ENCODE assay signal across 30 cellular contexts in genomic region chr17:33046361-33047255, GRCh38. TPM values are rescaled to one million over a fixed set of nuclear protein-coding genes. Genes with fewer than 3 reads are reported as not detected.
"Had no signal": no experiment of that assay in that cellular context is flagged by ENCODE, and none has a peak within 500 bp of the region (broad histone marks: within the 10 kb centered on the region; RNA-seq: fewer than 3 reads in every experiment).

No MANE protein-coding gene starts in this region.

- ATAC-seq: activated CD4-positive, CD25-positive, alpha-beta regulatory T cell treated with anti-CD3 and anti-CD28 coated beads, Interleukin-2, amount 50 U/mL, for 24 hours; activated naive CD8-positive, alpha-beta T cell treated with anti-CD3 and anti-CD28 coated beads, Interleukin-2, amount 50 U/mL, for 24 hours; activated T-cell treated with anti-CD3 and anti-CD28 coated beads, Interleukin-2, amount 50 U/mL, for 4 hours; activated T-helper 17 cell treated with anti-CD3 and anti-CD28 coated beads, Interleukin-2, amount 50 U/mL, for 72 hours; esophagus mucosa; heart right ventricle; naive thymus-derived CD4-positive, alpha-beta T cell; right lobe of liver; stimulated activated naive CD8-positive, alpha-beta T cell treated with anti-CD3 and anti-CD28 coated beads, Interleukin-15, Interleukin-2, amounts not matched to agents 100 U/mL and 50 U/mL, for 24 hours had no signal

- H3K27ac Mint-ChIP-seq: activated naive CD4-positive, alpha-beta T cell treated with anti-CD3 and anti-CD28 coated beads, Interleukin-2, amount 50 U/mL, for 24 hours; activated naive CD8-positive, alpha-beta T cell treated with anti-CD3 and anti-CD28 coated beads, Interleukin-2, amount 50 U/mL, for 24 hours; activated T-helper 17 cell treated with anti-CD3 and anti-CD28 coated beads, Interleukin-2, amount 50 U/mL, for 72 hours; mesothelial cell of epicardium; naive thymus-derived CD4-positive, alpha-beta T cell; T-helper 1 cell treated with Interleukin-12 subunit alpha and Interleukin-12 subunit beta and Interleukin-4 antibody, amounts not matched to agents 30 μg/mL and 1 μg/mL, for 36 hours had no signal

- H3K36me3 Mint-ChIP-seq: activated naive CD4-positive, alpha-beta T cell treated with anti-CD3 and anti-CD28 coated beads, Interleukin-2, amount 50 U/mL, for 24 hours; mesothelial cell of epicardium; naive thymus-derived CD4-positive, alpha-beta T cell had no signal

- H3K4me3 Mint-ChIP-seq: activated naive CD4-positive, alpha-beta T cell treated with anti-CD3 and anti-CD28 coated beads, Interleukin-2, amount 50 U/mL, for 24 hours; activated naive CD8-positive, alpha-beta T cell treated with anti-CD3 and anti-CD28 coated beads, Interleukin-2, amount 50 U/mL, for 24 hours; activated T-cell treated with anti-CD3 and anti-CD28 coated beads, Interleukin-2, amount 50 U/mL, for 4 hours; activated T-helper 17 cell treated with anti-CD3 and anti-CD28 coated beads, Interleukin-2, amount 50 U/mL, for 72 hours; mesothelial cell of epicardium; naive thymus-derived CD4-positive, alpha-beta T cell; T-helper 1 cell treated with Interleukin-12 subunit alpha and Interleukin-12 subunit beta and Interleukin-4 antibody, amounts not matched to agents 30 μg/mL and 1 μg/mL, for 36 hours had no signal

- DNase-seq: activated CD4-positive, alpha-beta T cell treated with anti-CD3 and anti-CD28 coated beads for 48 hours; activated CD4-positive, alpha-beta T cell treated with anti-CD3 and anti-CD28 coated beads, Interleukin-2, amount 50 U/mL, for 48 hours; activated naive CD8-positive, alpha-beta T cell treated with anti-CD3 and anti-CD28 coated beads, Interleukin-2, amount 50 U/mL, for 24 hours; activated T-cell treated with anti-CD3 and anti-CD28 coated beads, Interleukin-2, amount 50 U/mL, for 4 hours; amygdala; caudate nucleus; cortex of kidney; foreskin melanocyte; heart right ventricle; naive thymus-derived CD4-positive, alpha-beta T cell; right lobe of liver; stimulated activated CD4-positive, alpha-beta T cell treated with anti-CD3 and anti-CD28 coated beads, Interleukin-2, amount 100 ng/mL, for 48 hours; stimulated activated naive CD8-positive, alpha-beta T cell treated with anti-CD3 and anti-CD28 coated beads, Interleukin-15, Interleukin-2, amounts not matched to agents 100 U/mL and 50 U/mL, for 24 hours; SW 1271; T-helper 9 cell; testis; transverse colon had no signal

- H3K4me1 Mint-ChIP-seq: activated naive CD4-positive, alpha-beta T cell treated with anti-CD3 and anti-CD28 coated beads, Interleukin-2, amount 50 U/mL, for 24 hours; activated naive CD8-positive, alpha-beta T cell treated with anti-CD3 and anti-CD28 coated beads, Interleukin-2, amount 50 U/mL, for 24 hours; activated T-helper 17 cell treated with anti-CD3 and anti-CD28 coated beads, Interleukin-2, amount 50 U/mL, for 72 hours; mesothelial cell of epicardium; naive thymus-derived CD4-positive, alpha-beta T cell had no signal

- H3K4me3 ChIP-seq: heart right ventricle, right lobe of liver, testis, transverse colon had no signal

- H3K9me3 Mint-ChIP-seq: activated naive CD4-positive, alpha-beta T cell treated with anti-CD3 and anti-CD28 coated beads, Interleukin-2, amount 50 U/mL, for 24 hours; activated naive CD8-positive, alpha-beta T cell treated with anti-CD3 and anti-CD28 coated beads, Interleukin-2, amount 50 U/mL, for 24 hours; activated T-cell treated with anti-CD3 and anti-CD28 coated beads, Interleukin-2, amount 50 U/mL, for 4 hours; activated T-helper 17 cell treated with anti-CD3 and anti-CD28 coated beads, Interleukin-2, amount 50 U/mL, for 72 hours; mesothelial cell of epicardium; T-helper 1 cell treated with Interleukin-12 subunit alpha and Interleukin-12 subunit beta and Interleukin-4 antibody, amounts not matched to agents 30 μg/mL and 1 μg/mL, for 36 hours had no signal

RNA-seq across cellular contexts. Expression of gene SPACA3, which starts 55.0 kb away (rescaled TPM):
- total RNA-seq: activated T-cell treated with anti-CD3 and anti-CD28 coated beads, Interleukin-2, amount 50 U/mL, for 4 hours; chondrocyte; esophagus mucosa; glomerular endothelial cell; heart right ventricle; lower leg skin; mesothelial cell of epicardium; naive thymus-derived CD4-positive, alpha-beta T cell; omental fat pad; posterior vena cava; right lobe of liver; skeletal muscle tissue; transverse colon; urinary bladder had no signal
